8 cellular contexts compared by ENCODE assay signal in the genomic region with DNA sequence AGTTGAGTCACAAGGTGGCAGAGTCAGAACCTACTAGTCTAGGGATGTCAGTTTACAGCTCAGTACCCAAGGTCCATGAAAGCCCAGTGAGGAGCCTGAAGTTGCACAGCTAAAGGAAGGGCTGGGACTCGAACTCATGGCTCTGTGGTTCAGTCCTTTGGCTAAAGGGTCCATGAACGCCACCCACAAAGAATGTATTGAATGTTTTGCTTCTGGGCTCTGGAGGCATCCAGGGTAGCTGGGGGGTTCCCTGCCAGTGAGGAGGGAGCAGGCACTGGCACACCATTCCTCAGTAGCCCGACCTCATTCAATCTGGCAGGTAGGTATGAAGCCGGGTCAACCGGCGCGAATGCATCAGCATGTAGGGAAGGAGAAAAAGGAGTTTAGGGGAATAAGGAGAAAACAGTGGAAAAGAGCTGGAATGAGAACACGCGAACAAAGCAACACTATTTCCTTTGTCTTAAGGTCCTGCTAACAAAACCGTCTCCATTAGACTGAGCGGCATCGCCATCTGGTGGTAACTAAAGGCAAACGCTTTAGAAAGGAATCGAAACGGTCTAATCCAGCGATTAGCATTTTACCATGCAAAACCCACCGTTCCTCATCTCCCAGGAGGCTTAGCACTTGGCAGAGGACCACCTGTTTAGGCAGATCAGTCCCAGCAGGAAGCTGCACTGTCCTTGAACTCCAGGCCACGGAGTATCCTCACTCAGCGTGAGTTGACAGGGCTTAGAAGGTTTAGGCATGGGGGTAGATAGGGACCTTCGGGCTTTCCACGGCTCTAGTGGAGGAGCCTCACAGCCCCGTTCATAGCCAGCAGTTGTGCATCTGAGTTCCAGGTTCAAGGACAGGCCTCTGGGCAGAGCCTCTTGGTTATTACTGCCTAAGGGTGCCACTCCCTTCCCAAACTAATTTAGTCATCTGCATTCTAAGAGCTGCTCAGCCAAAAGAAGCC.
DNase-seq lines count a peak whose midpoint lies in the region; ATAC-seq, FAIRE-seq and TF ChIP-seq lines count a peak whose summit lies in the region.

No MANE protein-coding gene starts in this region.

- H3K36me3 ChIP-seq in K562 (ENCODE audit: control insufficient read depth, insufficient read depth, low read length), result no peaks in the 10 kb centered on the region
- H3K36me3 ChIP-seq in iPS DF 6.9 (ENCODE audit: control insufficient read depth, insufficient read depth, low read length), result no peaks in the 10 kb centered on the region
- H3K36me3 ChIP-seq in gastrocnemius medialis, result peaks cover 0 to 16% of the 10 kb centered on the region in 2 donors

- H3K4me3 ChIP-seq in K562 (peak overlapping the region; percentile 16; the same call in 1 of the 2 replicates), iPS DF 6.9 (ENCODE audit: low read length) (no peak overlapping the region), gastrocnemius medialis (peak overlapping the region; percentile 30 to 43 (median 36))

- ATAC-seq in K562 (peak; percentile 67), gastrocnemius medialis (peak; percentile 38 to 53), HG02623 (IDR thresholded peaks at IDR 0.05; ENCODE audit: unreplicated experiment) (no peak)

- 10% methylated on average over 22 of the region's 22 CpGs for WGBS in K562 (ENCODE audit: insufficient coverage, low coverage, missing lambda C conversion rate)
- WGBS in iPS DF 6.9 (ENCODE audit: insufficient coverage, insufficient read length), result no CpG with 5 or more reads among the region's 22 CpGs

- intact Hi-C loops in K562 (cut with micrococcal nuclease) (loop anchor here (1.0 to 10.0 kb wide), 10 partner anchors 51 to 1003 kb away; a partner anchor contains a TSS), gastrocnemius medialis (cut with DNase I; ENCODE audit: low total_unique reads) (loop anchor here (1.0 to 10.0 kb wide), 3 partner anchors 123 to 465 kb away; a partner anchor contains a TSS), posterior vena cava (cut with DNase I) (loop anchor here (5.0 to 10.0 kb wide), 3 partner anchors 155 to 177 kb away; no protein-coding TSS in a partner anchor)

- TF ChIP-seq CTCF in GM12874 (IDR thresholded peaks at IDR 0.05; ENCODE audit: insufficient read depth, low read depth, low read length) (peak; percentile 77), K562 (IDR thresholded peaks at IDR 0.05 in 2 of 3, conservative IDR thresholded peaks at IDR 0.05 in 1 of 3; ENCODE audit: insufficient read depth in 2 of 3, low read depth in 1 of 3, low read length in 3 of 3) (peak; percentile 91 to 98 (median 97)), gastrocnemius medialis (IDR thresholded peaks at IDR 0.05 in 4 of 5, conservative IDR thresholded peaks at IDR 0.05 in 1 of 5) (peak; percentile 59 to 83 (median 77))

- DNase-seq in NCI-H1694 treated with DMSO at 0.1 percent for 48 hours (lab: John Stamatoyannopoulos, UW) (peak; percentile 90), T-helper 9 cell (peak; percentile 26), K562 (ENCODE audit: extremely low read depth in 1 of 4, low spot score in 3 of 4) (peak; percentile 74 to 91 (median 76)), iPS DF 6.9 (ENCODE audit: low read depth, low spot score) (peak; percentile 88), gastrocnemius medialis (peak; percentile 45 to 66), posterior vena cava (ENCODE audit: low spot score) (no peak)

- TF ChIP-seq RAD21 in K562 (CRISPR knock-in tag; conservative IDR thresholded peaks at IDR 0.05 in 1 of 2, IDR thresholded peaks at IDR 0.05 in 1 of 2), result peak; percentile 89 to 95

- no peaks in the 10 kb centered on the region for H3K79me2 ChIP-seq in K562 (ENCODE audit: control insufficient read depth, insufficient read depth, low read length)

- peak overlapping the region; percentile 43; the same call in 1 of the 3 replicates for H3K27ac ChIP-seq in K562 (ENCODE audit: extremely low read depth, low read depth, low read length)
- H3K27ac ChIP-seq in iPS DF 6.9 (ENCODE audit: low read length), result no peak overlapping the region
- H3K27ac ChIP-seq in gastrocnemius medialis, result peak overlapping the region; percentile 64 to 76 (median 72)

- no peak; the same call in 1 of the 2 replicates for TF ChIP-seq EP300 in K562 (IDR thresholded peaks at IDR 0.05; ENCODE audit: low read length)

- CTCF ChIA-PET in K562 (lab: Yijun Ruan, JAX; ENCODE audit: low intra/inter-chr PET ratio), result interaction anchor here (1.1 to 3.0 kb wide), 4 partner anchors 163 to 219 kb away, joined by 5 to 20 read pairs (median 10); a partner anchor contains a TSS

- H3K27me3 ChIP-seq in K562 (ENCODE audit: control insufficient read depth in 2 of 2, insufficient read depth in 2 of 2, low read length in 2 of 2) (no peaks in the 10 kb centered on the region), iPS DF 6.9 (ENCODE audit: control insufficient read depth, insufficient read depth, low read length) (no peaks in the 10 kb centered on the region), gastrocnemius medialis (no peaks in the 10 kb centered on the region)

- H3K4me1 ChIP-seq in K562 (replicated peaks in 1 of 2; ENCODE audit: control insufficient read depth in 2 of 2, insufficient read depth in 2 of 2, low read length in 2 of 2), result peaks cover 23 to 29% of the 10 kb centered on the region in 2 experiments; a peak in 4 of 5 replicates
- peaks cover 9% of the 10 kb centered on the region for H3K4me1 ChIP-seq in iPS DF 6.9 (ENCODE audit: control insufficient read depth, insufficient read depth, low read length)
- H3K4me1 ChIP-seq in gastrocnemius medialis, result peaks cover 25 to 36% of the 10 kb centered on the region in 2 donors

- no peaks in the 10 kb centered on the region for H4K20me1 ChIP-seq in K562 (replicated peaks; ENCODE audit: control insufficient read depth, insufficient read depth, low read length)

- H3K4me2 ChIP-seq in K562 (ENCODE audit: insufficient read depth, low read length), result peak overlapping the region; percentile 92

- H3K9me3 ChIP-seq in K562 (replicated peaks; ENCODE audit: control insufficient read depth, insufficient read depth, low read depth, low read length) (no peaks in the 10 kb centered on the region), iPS DF 6.9 (ENCODE audit: control insufficient read depth, insufficient read depth, low read length) (no peaks in the 10 kb centered on the region), gastrocnemius medialis (no peaks in the 10 kb centered on the region)

- peak overlapping the region; percentile 90 for H2AFZ ChIP-seq in K562 (ENCODE audit: low read depth, low read length)

- no peaks in the 10 kb centered on the region for H3K9me1 ChIP-seq in K562 (ENCODE audit: control insufficient read depth, insufficient read depth, low read length)

- H3K9ac ChIP-seq in K562 (ENCODE audit: insufficient read depth in 1 of 2, low read depth in 2 of 2, low read length in 2 of 2), result peak overlapping the region; percentile 68 to 88

- TF ChIP-seq POLR2A in K562 (conservative IDR thresholded peaks at IDR 0.05) (peak; percentile 43; the same call in 1 of the 2 replicates), gastrocnemius medialis (IDR thresholded peaks at IDR 0.05) (no peak)

- peak; percentile 96 for FAIRE-seq in K562 (lab: Jason Lieb, UNC)

- in situ Hi-C loops in K562 (cut with MboI) (loop anchor here (5.0 to 10.0 kb wide), 3 partner anchors 163 to 485 kb away; no protein-coding TSS in a partner anchor), gastrocnemius medialis (cut with MboI; ENCODE audit: low sequenced_read_pairs in 4 of 4) (loop anchor here (5.0 to 25.0 kb wide), 4 partner anchors 107 to 182 kb away; no protein-coding TSS in a partner anchor)

- POLR2A ChIA-PET in K562 (lab: Yijun Ruan, JAX), result interaction anchor here (0.5 to 1.8 kb wide), 15 partner anchors 8 to 305 kb away, joined by 3 to 8 read pairs (median 3); no protein-coding TSS in a partner anchor

- no TSS peak for BruUV-seq in K562 (replicated peaks; lab: Mats Ljungman, UMichigan)

TF ChIP-seq in K562, 482 proteins besides CTCF, POLR2A, EP300 and RAD21 (continues in another document):
- TF ChIP-seq ESRRA (IDR thresholded peaks at IDR 0.05; ENCODE audit: borderline replicate concordance, low read depth) (peak; percentile 27), MTA1 (IDR thresholded peaks at IDR 0.05; ENCODE audit: borderline replicate concordance) (peak; percentile 37; the same call in 1 of the 2 replicates), SNRNP70 (optimal IDR thresholded peaks at IDR 0.05; ENCODE audit: low read depth, low read length) (no peak), BCOR (IDR thresholded peaks at IDR 0.05) (0 out of 2 replicates have a peak, but pooled peaks have one; percentile 15), NUFIP1 (IDR thresholded peaks at IDR 0.05; ENCODE audit: partially characterized antibody) (no peak), BHLHE40 (IDR thresholded peaks at IDR 0.05; ENCODE audit: low read length) (no peak), KHSRP (IDR thresholded peaks at IDR 0.05) (no peak), TCFL5 (CRISPR knock-in tag; conservative IDR thresholded peaks at IDR 0.05) (no peak), U2AF1 (optimal IDR thresholded peaks at IDR 0.05; ENCODE audit: low read depth, low read length) (no peak), SREBF2 (CRISPR knock-in tag; IDR thresholded peaks at IDR 0.05) (no peak), GABPA (tag; conservative IDR thresholded peaks at IDR 0.05; ENCODE audit: low read depth) (no peak), MCM3 (IDR thresholded peaks at IDR 0.05) (no peak), SRSF7 (optimal IDR thresholded peaks at IDR 0.05; ENCODE audit: low read depth, low read length) (no peak)
- TF ChIP-seq, protein P1, sequence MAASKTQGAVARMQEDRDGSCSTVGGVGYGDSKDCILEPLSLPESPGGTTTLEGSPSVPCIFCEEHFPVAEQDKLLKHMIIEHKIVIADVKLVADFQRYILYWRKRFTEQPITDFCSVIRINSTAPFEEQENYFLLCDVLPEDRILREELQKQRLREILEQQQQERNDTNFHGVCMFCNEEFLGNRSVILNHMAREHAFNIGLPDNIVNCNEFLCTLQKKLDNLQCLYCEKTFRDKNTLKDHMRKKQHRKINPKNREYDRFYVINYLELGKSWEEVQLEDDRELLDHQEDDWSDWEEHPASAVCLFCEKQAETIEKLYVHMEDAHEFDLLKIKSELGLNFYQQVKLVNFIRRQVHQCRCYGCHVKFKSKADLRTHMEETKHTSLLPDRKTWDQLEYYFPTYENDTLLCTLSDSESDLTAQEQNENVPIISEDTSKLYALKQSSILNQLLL (CRISPR knock-in tag; IDR thresholded peaks at IDR 0.05; ENCODE audit: borderline replicate concordance), result no peak
- TF ChIP-seq, protein P2, sequence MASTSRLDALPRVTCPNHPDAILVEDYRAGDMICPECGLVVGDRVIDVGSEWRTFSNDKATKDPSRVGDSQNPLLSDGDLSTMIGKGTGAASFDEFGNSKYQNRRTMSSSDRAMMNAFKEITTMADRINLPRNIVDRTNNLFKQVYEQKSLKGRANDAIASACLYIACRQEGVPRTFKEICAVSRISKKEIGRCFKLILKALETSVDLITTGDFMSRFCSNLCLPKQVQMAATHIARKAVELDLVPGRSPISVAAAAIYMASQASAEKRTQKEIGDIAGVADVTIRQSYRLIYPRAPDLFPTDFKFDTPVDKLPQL (IDR thresholded peaks at IDR 0.05; ENCODE audit: extremely low read depth, insufficient read length), result no peak
